Comparison of ENCODE assay signal across 8 cellular contexts in the genomic region with DNA sequence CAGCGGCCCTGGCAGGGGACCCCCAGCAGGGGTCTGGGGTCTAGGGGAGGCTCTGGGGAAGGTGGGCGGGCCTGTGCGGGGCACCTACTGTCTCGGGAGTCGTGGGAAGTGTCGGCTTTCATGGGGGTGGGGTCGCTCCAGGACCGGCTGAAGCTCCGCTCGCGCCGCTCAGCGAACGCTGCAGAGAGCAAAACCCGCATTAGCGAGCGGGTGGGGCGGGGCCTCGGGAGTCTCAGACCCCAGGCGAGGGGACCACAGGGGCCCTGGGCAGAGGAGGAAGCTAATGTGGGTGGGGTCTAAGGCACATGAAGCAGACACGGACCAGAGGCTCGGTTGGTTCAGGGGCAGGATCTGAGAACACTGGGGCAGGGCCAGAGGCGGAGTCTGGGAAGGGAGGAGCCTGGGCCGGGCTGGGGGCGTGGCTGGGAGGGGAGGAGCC. TPM values are rescaled to one million over a fixed set of nuclear protein-coding genes. Genes with fewer than 3 reads are reported as not detected.
DNase-seq lines count a peak whose midpoint lies in the region; ATAC-seq and TF ChIP-seq lines count a peak whose summit lies in the region.

No MANE protein-coding gene starts in this region.

- intact Hi-C loops in lower leg skin (cut with DNase I; ENCODE audit: low total_unique reads) = no loop called here

- no peak overlapping the region for H3K4me3 ChIP-seq in lower leg skin (ENCODE audit: low read depth, poor library complexity, severe bottlenecking)

- no peak for TF ChIP-seq CTCF in lower leg skin (IDR thresholded peaks at IDR 0.05)

- no peak for TF ChIP-seq POLR2A in lower leg skin (IDR thresholded peaks at IDR 0.05)

- peak; percentile 85 for DNase-seq in HuH-7 (ENCODE audit: low spot score)
- peak; percentile 41 for DNase-seq in activated CD4-positive, alpha-beta T cell treated with anti-CD3 and anti-CD28 coated beads for 24 hours (ENCODE audit: low read depth in 2 of 2)
- peak; percentile 49 for DNase-seq in effector CD4-positive, alpha-beta T cell
- DNase-seq in lower leg skin (ENCODE audit: low spot score in 2 of 2) = peak; percentile 81 to 95
- peak; percentile 33 for DNase-seq in stimulated activated CD8-positive, alpha-beta memory T cell treated with anti-CD3 and anti-CD28 coated beads, Interleukin-12 subunit alpha, Interleukin-12 subunit beta, amount 100 ng/mL, for 4 hours (ENCODE audit: low read depth)
- no peak for DNase-seq in amniotic stem cell (lab: John Stamatoyannopoulos, UW)

- ATAC-seq in GM18511 (IDR thresholded peaks at IDR 0.05; ENCODE audit: unreplicated experiment) (peak; percentile 71), HG03135 (IDR thresholded peaks at IDR 0.05; ENCODE audit: unreplicated experiment) (no peak)

- WGBS in lower leg skin, 2 donors = 23 to 28% methylated on average over 24 to 25 of the region's 25 CpGs

RNA-seq across cellular contexts. Expression of a gene that starts 5.5 kb away (rescaled TPM):
- total RNA-seq in lower leg skin = 10 to 100 TPM; 18.6 to 41.8 (median 24.3) TPM

RNA-seq across cellular contexts. Expression of a gene that starts 12.5 kb away (rescaled TPM):
- total RNA-seq in lower leg skin = not detected

RNA-seq across cellular contexts. Expression of a gene that starts 30.5 kb away (rescaled TPM):
- 1 to 10 TPM; 3.1 to 5.6 (median 4.4) TPM for total RNA-seq in lower leg skin

RNA-seq across cellular contexts. Expression of a gene that starts 30.7 kb away (rescaled TPM):
- total RNA-seq in lower leg skin = 10 to 100 TPM; 13.8 to 25.7 (median 17.7) TPM
